Comparison of ENCODE assay signal across 1 cellular context in genomic region chr7:18997477-18998130, GRCh38.
A peak's percentile ranks its signal among the peaks of the same experiment; 100 is the strongest.
TF ChIP-seq lines count a peak whose summit lies in the region.

No MANE protein-coding gene starts in this region.

TF ChIP-seq in SK-N-SH treated with all-trans-retinoic acid at 6 μM for 48 hours, 23 proteins besides CTCF, POLR2A, EP300 and RAD21 (continued from another document):
- TF ChIP-seq ZFP3 (CRISPR knock-in tag; IDR thresholded peaks at IDR 0.05) = no peak
- no peak for TF ChIP-seq PPARA (CRISPR knock-in tag; IDR thresholded peaks at IDR 0.05; ENCODE audit: borderline replicate concordance)
- TF ChIP-seq SNAI2 (CRISPR knock-in tag; IDR thresholded peaks at IDR 0.05) = no peak
- TF ChIP-seq CREB5 (CRISPR knock-in tag; IDR thresholded peaks at IDR 0.05; ENCODE audit: low read depth) = 0 out of 2 replicates have a peak, but pooled peaks have one; percentile 10
- TF ChIP-seq RARB (CRISPR knock-in tag; IDR thresholded peaks at IDR 0.05) = no peak
